Comparison of ENCODE assay signal across 26 cellular contexts in genomic region chr2:56811401-56811800, GRCh38.
"Had no signal": no experiment of that assay in that cellular context is flagged by ENCODE, and none has a peak within 500 bp of the region (broad histone marks: within the 10 kb centered on the region; RNA-seq: fewer than 3 reads in every experiment).

No MANE protein-coding gene starts in this region.

- H3K27me3 Mint-ChIP-seq: activated CD8-positive, alpha-beta memory T cell treated with anti-CD3 and anti-CD28 coated beads, Interleukin-2, amount 10 ng/mL, durations not matched to agents 7 days and 5 days; activated naive CD4-positive, alpha-beta T cell treated with anti-CD3 and anti-CD28 coated beads, Interleukin-2, amount 50 U/mL, for 24 hours; activated T-cell treated with anti-CD3 and anti-CD28 coated beads, Interleukin-2, amount 50 U/mL, for 24 hours; T-helper 17 cell had no signal

- H3K4me1 ChIP-seq: SJSA1 had no signal

- DNase-seq: activated CD4-positive, alpha-beta T cell treated with anti-CD3 and anti-CD28 coated beads for 48 hours; activated CD4-positive, alpha-beta T cell treated with anti-CD3 and anti-CD28 coated beads, Interleukin-2, amount 50 U/mL, for 4 hours; activated CD4-positive, CD25-positive, alpha-beta regulatory T cell treated with anti-CD3 and anti-CD28 coated beads, Interleukin-2, amount 50 U/mL, for 72 hours; activated CD8-positive, alpha-beta memory T cell treated with anti-CD3 and anti-CD28 coated beads, Interleukin-2, amount 10 ng/mL, durations not matched to agents 7 days and 5 days; activated effector memory CD4-positive, alpha-beta T cell treated with Interleukin-2 at 50 U/mL for 16 hours; activated naive CD4-positive, alpha-beta T cell; activated T-cell treated with anti-CD3 and anti-CD28 coated beads, Interleukin-2, amount 50 U/mL, for 24 hours; amygdala; brain microvascular endothelial cell; Karpas-422; NCI-H1048; NCI-H146; NCI-H187 treated with DMSO at 0.1 percent for 48 hours; NCI-H510A treated with DMSO at 0.1 percent for 48 hours; NCI-H69; NK-92 treated with Interleukin-12 subunit alpha and Interleukin-12 subunit beta, amount 100 ng/mL, for 24 hours; PC-3; SHP77; T-helper 17 cell; T-helper 9 cell had no signal

- H3K4me3 ChIP-seq: cardiac muscle cell, K562, SJSA1 had no signal

- H3K4me1 Mint-ChIP-seq: activated CD8-positive, alpha-beta memory T cell treated with anti-CD3 and anti-CD28 coated beads, Interleukin-2, amount 10 ng/mL, durations not matched to agents 7 days and 5 days; activated naive CD4-positive, alpha-beta T cell treated with anti-CD3 and anti-CD28 coated beads, Interleukin-2, amount 50 U/mL, for 24 hours; T-helper 17 cell had no signal

- H3K9me3 ChIP-seq: SJSA1 had no signal

- H3K36me3 ChIP-seq: brain microvascular endothelial cell, cardiac muscle cell, SJSA1 had no signal

- H3K9me3 Mint-ChIP-seq: activated naive CD4-positive, alpha-beta T cell treated with anti-CD3 and anti-CD28 coated beads, Interleukin-2, amount 50 U/mL, for 24 hours had no signal

- H3K36me3 Mint-ChIP-seq: activated CD8-positive, alpha-beta memory T cell treated with anti-CD3 and anti-CD28 coated beads, Interleukin-2, amount 10 ng/mL, durations not matched to agents 7 days and 5 days; activated naive CD4-positive, alpha-beta T cell treated with anti-CD3 and anti-CD28 coated beads, Interleukin-2, amount 50 U/mL, for 24 hours; WTC11 had no signal

- H3K27me3 ChIP-seq: brain microvascular endothelial cell, cardiac muscle cell, SJSA1 had no signal

- H3K27ac Mint-ChIP-seq: activated CD8-positive, alpha-beta memory T cell treated with anti-CD3 and anti-CD28 coated beads, Interleukin-2, amount 10 ng/mL, durations not matched to agents 7 days and 5 days; activated naive CD4-positive, alpha-beta T cell treated with anti-CD3 and anti-CD28 coated beads, Interleukin-2, amount 50 U/mL, for 24 hours; activated T-cell treated with anti-CD3 and anti-CD28 coated beads, Interleukin-2, amount 50 U/mL, for 24 hours; activated T-helper 1 cell treated with anti-CD3 and anti-CD28 coated beads, Interleukin-12 subunit alpha, Interleukin-12 subunit beta, Interleukin-2, Interleukin-4 antibody, amounts not matched to agents 30 ng/mL and 10 ng/mL and 1 ng/mL, durations not matched to agents 14 hours and 24 hours and 36 hours; T-helper 17 cell; WTC11 had no signal

- H3K27ac ChIP-seq: brain microvascular endothelial cell, cardiac muscle cell, SJSA1 had no signal

- ATAC-seq: activated CD8-positive, alpha-beta memory T cell treated with anti-CD3 and anti-CD28 coated beads, Interleukin-2, amount 10 ng/mL, durations not matched to agents 7 days and 5 days; K562; PC-3; T-helper 17 cell; WTC11 had no signal

- H3K4me3 Mint-ChIP-seq: activated CD8-positive, alpha-beta memory T cell treated with anti-CD3 and anti-CD28 coated beads, Interleukin-2, amount 10 ng/mL, durations not matched to agents 7 days and 5 days; activated naive CD4-positive, alpha-beta T cell treated with anti-CD3 and anti-CD28 coated beads, Interleukin-2, amount 50 U/mL, for 24 hours; activated T-cell treated with anti-CD3 and anti-CD28 coated beads, Interleukin-2, amount 50 U/mL, for 24 hours; activated T-helper 1 cell treated with anti-CD3 and anti-CD28 coated beads, Interleukin-12 subunit alpha, Interleukin-12 subunit beta, Interleukin-2, Interleukin-4 antibody, amounts not matched to agents 30 ng/mL and 10 ng/mL and 1 ng/mL, durations not matched to agents 14 hours and 24 hours and 36 hours; T-helper 17 cell; WTC11 had no signal
